In genomic region chr1:46158312-46159281, GRCh38 we compare ENCODE assay signal across 1 cellular context.
TF ChIP-seq lines count a peak whose summit lies in the region.

No MANE protein-coding gene starts in this region.

TF ChIP-seq in K562, 482 proteins besides CTCF, POLR2A, EP300 and RAD21 (continued from another document and continues in another):
- TF ChIP-seq CHAMP1 (IDR thresholded peaks at IDR 0.05) (peak; percentile 99), ZNF316 (IDR thresholded peaks at IDR 0.05) (peak; percentile 97), VEZF1 (CRISPR knock-in tag; IDR thresholded peaks at IDR 0.05) (peak; percentile 82), SOX6 (IDR thresholded peaks at IDR 0.05) (peak; percentile 100), MAZ (CRISPR knock-in tag; conservative IDR thresholded peaks at IDR 0.05 in 1 of 2, IDR thresholded peaks at IDR 0.05 in 1 of 2) (peak; percentile 38 to 59; a peak in 1 of 4 replicates), DACH1 (IDR thresholded peaks at IDR 0.05; ENCODE audit: partially characterized antibody) (peak; percentile 99), HINFP (tag; conservative IDR thresholded peaks at IDR 0.05; ENCODE audit: low read depth) (no peak), STAT5B (CRISPR knock-in tag; IDR thresholded peaks at IDR 0.05) (no peak), ZNF586 (CRISPR knock-in tag; conservative IDR thresholded peaks at IDR 0.05) (no peak), RAD51 (IDR thresholded peaks at IDR 0.05; ENCODE audit: borderline replicate concordance, low read depth) (peak; percentile 63), PHF20 (IDR thresholded peaks at IDR 0.05; ENCODE audit: partially characterized antibody) (peak; percentile 77), MTA3 (IDR thresholded peaks at IDR 0.05; ENCODE audit: borderline replicate concordance) (peak; percentile 90), ELK1 (CRISPR knock-in tag; IDR thresholded peaks at IDR 0.05) (no peak), NFXL1 (CRISPR knock-in tag; IDR thresholded peaks at IDR 0.05) (no peak), ZNF217 (CRISPR knock-in tag; IDR thresholded peaks at IDR 0.05) (no peak), STAG1 (CRISPR knock-in tag; IDR thresholded peaks at IDR 0.05; ENCODE audit: borderline replicate concordance) (no peak), DPF2 (IDR thresholded peaks at IDR 0.05) (peak; percentile 100), MYC (IDR thresholded peaks at IDR 0.05; ENCODE audit: low read depth, low read length) (0 out of 2 replicates have a peak, but pooled peaks have one; percentile 29), MYC (CRISPR knock-in tag; IDR thresholded peaks at IDR 0.05; ENCODE audit: borderline replicate concordance, low read depth) (no peak; the same call in 1 of the 2 replicates), ZNF740 (CRISPR knock-in tag; IDR thresholded peaks at IDR 0.05) (peak; percentile 40; the same call in 1 of the 2 replicates), ZNF740 (tag; IDR thresholded peaks at IDR 0.05) (no peak), NEUROD1 (IDR thresholded peaks at IDR 0.05; ENCODE audit: borderline replicate concordance, low read depth, low read length, partially characterized antibody) (peak; percentile 81), ARID1B (IDR thresholded peaks at IDR 0.05) (peak; percentile 100), CBX3 (IDR thresholded peaks at IDR 0.05; ENCODE audit: borderline replicate concordance in 1 of 2, low read length in 2 of 2) (peak in 1 of 2 experiments; percentile 87; a peak in 2 of 3 replicates), ZBED1 (IDR thresholded peaks at IDR 0.05) (no peak), HDAC8 (tag; IDR thresholded peaks at IDR 0.05) (no peak), MYNN (IDR thresholded peaks at IDR 0.05) (peak; percentile 87), MYNN (CRISPR knock-in tag; IDR thresholded peaks at IDR 0.05) (no peak), SAFB2 (IDR thresholded peaks at IDR 0.05; ENCODE audit: borderline replicate concordance, low read depth, low read length, severe bottlenecking) (no peak), IRF9 (tag; IDR thresholded peaks at IDR 0.05) (no peak), CHD7 (IDR thresholded peaks at IDR 0.05; ENCODE audit: low read depth, low read length) (no peak), ZFX (CRISPR knock-in tag; IDR thresholded peaks at IDR 0.05) (peak; percentile 57), ZFP1 (CRISPR knock-in tag; IDR thresholded peaks at IDR 0.05) (no peak), PRDM10 (IDR thresholded peaks at IDR 0.05; ENCODE audit: partially characterized antibody) (peak; percentile 78), SREBF1 (IDR thresholded peaks at IDR 0.05; ENCODE audit: borderline replicate concordance, low read depth, low read length) (no peak), KAT2B (IDR thresholded peaks at IDR 0.05; ENCODE audit: low read depth, low read length) (no peak), NR2C2 (CRISPR knock-in tag; IDR thresholded peaks at IDR 0.05) (no peak), NR2C2 (tag; IDR thresholded peaks at IDR 0.05) (peak; percentile 75)
